In genomic region chr11:117713676-117714075, GRCh38 we compare ENCODE assay signal across 29 cellular contexts.
DNase-seq lines count a peak whose midpoint lies in the region; ATAC-seq and TF ChIP-seq lines count a peak whose summit lies in the region.
"Had no signal": no experiment of that assay in that cellular context is flagged by ENCODE, and none has a peak within 500 bp of the region (broad histone marks: within the 10 kb centered on the region; RNA-seq: fewer than 3 reads in every experiment).

No MANE protein-coding gene starts in this region.

- peak; percentile 31 to 40 for ATAC-seq in natural killer cell treated with Interleukin-12 subunit alpha and Interleukin-12 subunit beta and Interleukin-15 and Interleukin-18, amount 100 ng/mL, for 72 hours
- ATAC-seq in natural killer cell (no peak), left lung (no peak)
- ATAC-seq: activated CD8-positive, alpha-beta T cell treated with anti-CD3 and anti-CD28 coated beads, Interleukin-2, amount 10 ng/mL, durations not matched to agents 7 days and 5 days; heart right ventricle; HepG2; mucosa of descending colon had no signal

- H3K9me3 Mint-ChIP-seq in natural killer cell treated with Interleukin-12 subunit alpha and Interleukin-12 subunit beta and Interleukin-15 and Interleukin-18, amount 100 ng/mL, for 72 hours, result no peaks in the 10 kb centered on the region
- no peaks in the 10 kb centered on the region for H3K9me3 Mint-ChIP-seq in natural killer cell
- H3K9me3 Mint-ChIP-seq: activated naive CD8-positive, alpha-beta T cell treated with anti-CD3 and anti-CD28 coated beads for 36 hours; activated T-helper 2 cell treated with anti-CD3 and anti-CD28 coated beads, Interferon-gamma antibody, Interleukin-2, Interleukin-4, amounts not matched to agents 10 μg/mL and 5 μg/mL and 100 μg/mL, durations not matched to agents 14 hours and 24 hours and 36 hours; T-helper 1 cell treated with Interleukin-12 subunit alpha and Interleukin-12 subunit beta and Interleukin-4 antibody, amounts not matched to agents 30 μg/mL and 1 μg/mL, for 36 hours had no signal

- H3K27ac Mint-ChIP-seq in natural killer cell treated with Interleukin-12 subunit alpha and Interleukin-12 subunit beta and Interleukin-15 and Interleukin-18, amount 100 ng/mL, for 72 hours, result no peak overlapping the region
- H3K27ac Mint-ChIP-seq in natural killer cell, result no peak overlapping the region
- H3K27ac Mint-ChIP-seq: activated CD8-positive, alpha-beta T cell treated with anti-CD3 and anti-CD28 coated beads, Interleukin-2, amount 10 ng/mL, durations not matched to agents 7 days and 5 days; activated naive CD8-positive, alpha-beta T cell treated with anti-CD3 and anti-CD28 coated beads for 36 hours; activated T-helper 2 cell treated with anti-CD3 and anti-CD28 coated beads, Interferon-gamma antibody, Interleukin-2, Interleukin-4, amounts not matched to agents 10 μg/mL and 5 μg/mL and 100 μg/mL, durations not matched to agents 14 hours and 24 hours and 36 hours; T-helper 1 cell treated with Interleukin-12 subunit alpha and Interleukin-12 subunit beta and Interleukin-4 antibody, amounts not matched to agents 30 μg/mL and 1 μg/mL, for 36 hours had no signal

- no peaks in the 10 kb centered on the region for H3K27me3 ChIP-seq in dorsolateral prefrontal cortex
- H3K27me3 ChIP-seq in left lung, result no peaks in the 10 kb centered on the region
- H3K27me3 ChIP-seq: BLaER1, cardiac muscle cell, heart right ventricle, right atrium auricular region had no signal

- H3K9me3 ChIP-seq in left lung, result no peaks in the 10 kb centered on the region
- H3K9me3 ChIP-seq: BLaER1, mucosa of descending colon, right atrium auricular region, SK-N-SH had no signal

- no peaks in the 10 kb centered on the region for H3K36me3 ChIP-seq in left lung
- H3K36me3 ChIP-seq: BLaER1, cardiac muscle cell, esophagus squamous epithelium, heart right ventricle, right atrium auricular region, spleen had no signal

- H3K4me3 Mint-ChIP-seq in natural killer cell treated with Interleukin-12 subunit alpha and Interleukin-12 subunit beta and Interleukin-15 and Interleukin-18, amount 100 ng/mL, for 72 hours, result no peak overlapping the region
- no peak overlapping the region for H3K4me3 Mint-ChIP-seq in natural killer cell
- H3K4me3 Mint-ChIP-seq: activated CD8-positive, alpha-beta T cell treated with anti-CD3 and anti-CD28 coated beads, Interleukin-2, amount 10 ng/mL, durations not matched to agents 7 days and 5 days; activated naive CD8-positive, alpha-beta T cell treated with anti-CD3 and anti-CD28 coated beads for 36 hours; T-helper 1 cell treated with Interleukin-12 subunit alpha and Interleukin-12 subunit beta and Interleukin-4 antibody, amounts not matched to agents 30 μg/mL and 1 μg/mL, for 36 hours had no signal

- peaks cover 6 to 20% of the 10 kb centered on the region in 2 donors for H3K27me3 Mint-ChIP-seq in natural killer cell treated with Interleukin-12 subunit alpha and Interleukin-12 subunit beta and Interleukin-15 and Interleukin-18, amount 100 ng/mL, for 72 hours
- H3K27me3 Mint-ChIP-seq in natural killer cell (ENCODE audit: low read depth in 2 of 2), result peaks cover 0 to 7% of the 10 kb centered on the region in 2 donors
- H3K27me3 Mint-ChIP-seq: activated naive CD8-positive, alpha-beta T cell treated with anti-CD3 and anti-CD28 coated beads for 36 hours had no signal

- no peak for TF ChIP-seq CTCF in natural killer cell (IDR thresholded peaks at IDR 0.05)
- no peak for TF ChIP-seq CTCF in dorsolateral prefrontal cortex (IDR thresholded peaks at IDR 0.05 in 54 of 56, conservative IDR thresholded peaks at IDR 0.05 in 2 of 56; ENCODE audit: low read depth in 1 of 56, partially characterized antibody in 56 of 56)
- TF ChIP-seq CTCF in GM13977 (IDR thresholded peaks at IDR 0.05; ENCODE audit: extremely low read depth, insufficient read depth, missing control alignments), result no peak
- TF ChIP-seq CTCF in left lung (IDR thresholded peaks at IDR 0.05), result no peak

- H3K27ac ChIP-seq in dorsolateral prefrontal cortex, result peak overlapping the region in 47 of 59 donors; percentile 12 to 100 (median 95)
- no peak overlapping the region for H3K27ac ChIP-seq in left lung
- H3K27ac ChIP-seq: BLaER1, cardiac muscle cell, esophagus squamous epithelium, heart right ventricle, parathyroid adenoma, right atrium auricular region, spleen had no signal

- H3K4me1 Mint-ChIP-seq in natural killer cell treated with Interleukin-12 subunit alpha and Interleukin-12 subunit beta and Interleukin-15 and Interleukin-18, amount 100 ng/mL, for 72 hours (ENCODE audit: low read depth in 2 of 2), result no peaks in the 10 kb centered on the region
- H3K4me1 Mint-ChIP-seq in natural killer cell, result no peaks in the 10 kb centered on the region
- H3K4me1 Mint-ChIP-seq: activated naive CD8-positive, alpha-beta T cell treated with anti-CD3 and anti-CD28 coated beads for 36 hours had no signal

- H3K4me1 ChIP-seq in left lung, result peaks cover 0 to 2% of the 10 kb centered on the region in 2 donors
- H3K4me1 ChIP-seq: esophagus squamous epithelium, parathyroid adenoma, spleen had no signal

- in situ Hi-C loops in GM13977 (cut with MboI; ENCODE audit: low pct_unique_long_range_greater_than_20kb, low sequenced_read_pairs, unreplicated experiment), result no loop called here

- H3K36me3 Mint-ChIP-seq in natural killer cell treated with Interleukin-12 subunit alpha and Interleukin-12 subunit beta and Interleukin-15 and Interleukin-18, amount 100 ng/mL, for 72 hours, result no peaks in the 10 kb centered on the region
- H3K36me3 Mint-ChIP-seq in natural killer cell, result no peaks in the 10 kb centered on the region
- H3K36me3 Mint-ChIP-seq: activated naive CD8-positive, alpha-beta T cell treated with anti-CD3 and anti-CD28 coated beads for 36 hours had no signal

- DNase-seq in natural killer cell treated with Interleukin-12 subunit alpha and Interleukin-12 subunit beta and Interleukin-15 and Interleukin-18, amount 100 ng/mL, for 72 hours (ENCODE audit: low spot score), result no peak
- DNase-seq in natural killer cell (no peak), NCI-H526 treated with DMSO at 0.1 percent for 48 hours (lab: John Stamatoyannopoulos, UW) (peak; percentile 60), dorsolateral prefrontal cortex (no peak), GM13977 (ENCODE audit: low spot score) (no peak), D341Med (ENCODE audit: low spot score) (no peak), left lung (no peak)
- DNase-seq: activated CD8-positive, alpha-beta T cell treated with anti-CD3 and anti-CD28 coated beads, Interleukin-2, amount 10 ng/mL, durations not matched to agents 7 days and 5 days; activated naive CD8-positive, alpha-beta T cell treated with anti-CD3 and anti-CD28 coated beads for 36 hours; aorta; COR-L47; cortex of kidney; EL; esophagus squamous epithelium; foreskin melanocyte; heart right ventricle; Kasumi-1; kidney glomerular epithelial cell; mucosa of descending colon; SK-N-SH; trophoblast cell had no signal

- intact Hi-C loops in natural killer cell (cut with micrococcal nuclease) (no loop called here), dorsolateral prefrontal cortex (cut with DNase I) (loop anchor here in 1 of 2 donors (10.0 kb wide), 1 partner anchor 109 kb away; no protein-coding TSS in a partner anchor), left lung (cut with DNase I) (no loop called here)

- H3K4me3 ChIP-seq in dorsolateral prefrontal cortex (no peak overlapping the region), left lung (no peak overlapping the region)
- H3K4me3 ChIP-seq: BLaER1, cardiac muscle cell, esophagus squamous epithelium, heart right ventricle, mucosa of descending colon, right atrium auricular region, spleen had no signal

Comparison
In these comparisons a context has a peak if more than half of its experiments do, and no peak if none do; other contexts are left out.
1. ATAC-seq: peak in natural killer cell treated with Interleukin-12 subunit alpha and Interleukin-12 subunit beta and Interleukin-15 and Interleukin-18, amount 100 ng/mL, for 72 hours (2 of 2); none in natural killer cell (0 of 3) and left lung (single experiment).
2. H3K27ac ChIP-seq: peak in dorsolateral prefrontal cortex (47 of 59); none in left lung (0 of 2).